ENCODE assay signal across 13 cellular contexts in genomic region chr7:148318838-148319237, GRCh38.
DNase-seq lines count a peak whose midpoint lies in the region; ATAC-seq and TF ChIP-seq lines count a peak whose summit lies in the region.
"Had no signal": no experiment of that assay in that cellular context is flagged by ENCODE, and none has a peak within 500 bp of the region (broad histone marks: within the 10 kb centered on the region; RNA-seq: fewer than 3 reads in every experiment).

No MANE protein-coding gene starts in this region.

- intact Hi-C loops in left lung (cut with DNase I), result no loop called here

- H3K79me2 ChIP-seq in hepatocyte, result no peaks in the 10 kb centered on the region

- peak overlapping the region; percentile 2 for H3K4me2 ChIP-seq in hepatocyte
- H3K4me2 ChIP-seq: KMS-11 had no signal

- DNase-seq in hepatocyte (ENCODE audit: low spot score) (peak; percentile 24), superior temporal gyrus (ENCODE audit: extremely low spot score) (peak; percentile 4), left lung (no peak)
- DNase-seq: CD8-positive, alpha-beta T cell; COR-L47; GF-D8; H7 had no signal

- H3K9me2 ChIP-seq in hepatocyte (replicated peaks; ENCODE audit: insufficient read depth), result no peaks in the 10 kb centered on the region

- no peak overlapping the region for H3K4me3 ChIP-seq in HEK293 (ENCODE audit: low read depth, low read length)
- no peak overlapping the region for H3K4me3 ChIP-seq in HUES64 (ENCODE audit: low read length)
- H3K4me3 ChIP-seq in hepatocyte, result no peak overlapping the region
- no peak overlapping the region for H3K4me3 ChIP-seq in left lung
- H3K4me3 ChIP-seq: GM23338 had no signal

- H4K20me1 ChIP-seq in hepatocyte (ENCODE audit: insufficient read depth, poor library complexity, severe bottlenecking), result no peaks in the 10 kb centered on the region

- peaks cover 5% of the 10 kb centered on the region; the same call in 1 of the 2 replicates for H3K4me1 ChIP-seq in HEK293 (ENCODE audit: control insufficient read depth, insufficient read depth, low read length)
- H3K4me1 ChIP-seq in HUES64 (ENCODE audit: insufficient read depth, low read length), result peaks cover 28% of the 10 kb centered on the region
- no peaks in the 10 kb centered on the region for H3K4me1 ChIP-seq in hepatocyte (ENCODE audit: insufficient read depth)
- H3K4me1 ChIP-seq in left lung, result no peaks in the 10 kb centered on the region

- ATAC-seq in HG02759 (IDR thresholded peaks at IDR 0.05; ENCODE audit: unreplicated experiment), result no peak
- no peak for ATAC-seq in GM19351 (IDR thresholded peaks at IDR 0.05; ENCODE audit: unreplicated experiment)
- no peak for ATAC-seq in left lung
- ATAC-seq: CD8-positive, alpha-beta T cell; GM23338 had no signal

- TF ChIP-seq CTCF in HEK293 (tag by site-specific recombination; IDR thresholded peaks at IDR 0.05) (no peak), hepatocyte (IDR thresholded peaks at IDR 0.05; ENCODE audit: poor library complexity) (no peak), left lung (IDR thresholded peaks at IDR 0.05) (no peak)

- CTCF ChIA-PET in HEK293 (lab: Yijun Ruan, JAX), result interaction anchor here (1.6 kb wide), 1 partner anchor 57 kb away, joined by 3 read pairs; no protein-coding TSS in a partner anchor

- H3K9me3 ChIP-seq in HEK293 (ENCODE audit: control insufficient read depth, insufficient read depth, low read depth, low read length) (no peaks in the 10 kb centered on the region), HUES64 (ENCODE audit: insufficient read depth, low read depth, low read length) (no peaks in the 10 kb centered on the region), hepatocyte (ENCODE audit: low read depth) (no peaks in the 10 kb centered on the region), left lung (no peaks in the 10 kb centered on the region)

- POLR2A ChIA-PET in HEK293 (lab: Yijun Ruan, JAX), result no interaction called here

- no peak overlapping the region for H2AFZ ChIP-seq in hepatocyte

- H3K27me3 ChIP-seq in HUES64 (ENCODE audit: insufficient read depth, low read length) (no peaks in the 10 kb centered on the region), hepatocyte (no peaks in the 10 kb centered on the region), left lung (no peaks in the 10 kb centered on the region)

- no peak overlapping the region for H3K27ac ChIP-seq in HEK293 (ENCODE audit: extremely low read depth, low read depth, low read length)
- H3K27ac ChIP-seq in HUES64 (ENCODE audit: low read depth, low read length), result peak overlapping the region; percentile 53; the same call in 1 of the 2 replicates
- peak overlapping the region; percentile 43 for H3K27ac ChIP-seq in hepatocyte
- no peak overlapping the region for H3K27ac ChIP-seq in left lung
- H3K27ac ChIP-seq: KMS-11 had no signal

- H3K36me3 ChIP-seq in HEK293 (ENCODE audit: control insufficient read depth in 2 of 2, insufficient read depth in 1 of 2, low read length in 2 of 2) (no peaks in the 10 kb centered on the region), HUES64 (ENCODE audit: insufficient read depth, low read length) (no peaks in the 10 kb centered on the region), hepatocyte (replicated peaks; ENCODE audit: insufficient read depth, low read depth) (no peaks in the 10 kb centered on the region), left lung (no peaks in the 10 kb centered on the region)

- 63% methylated on average over 1 of the region's 2 CpGs for WGBS in HUES64
- WGBS in hepatocyte (ENCODE audit: low lambda C conversion rate, missing lambda C conversion rate), result 31% methylated on average over 2 of the region's 2 CpGs

- no peak overlapping the region for H3K9ac ChIP-seq in HUES64 (ENCODE audit: low read depth, low read length)
- H3K9ac ChIP-seq: KMS-11 had no signal

TF ChIP-seq in HEK293, 187 proteins besides CTCF, POLR2A, EP300 and RAD21:
- TF ChIP-seq FEZF1 (tag by site-specific recombination; IDR thresholded peaks at IDR 0.05) (peak; percentile 70), ZNF529 (tag by site-specific recombination; IDR thresholded peaks at IDR 0.05; ENCODE audit: insufficient replicate concordance) (no peak), ZNF843 (tag by site-specific recombination; IDR thresholded peaks at IDR 0.05) (peak; percentile 42; the same call in 1 of the 2 replicates), TCF7L2 (IDR thresholded peaks at IDR 0.05; ENCODE audit: borderline replicate concordance, low read depth, low read length) (peak; percentile 97), GLIS1 (tag by site-specific recombination; IDR thresholded peaks at IDR 0.05) (no peak)

Comparison
In these comparisons a context has a peak if more than half of its experiments do, and no peak if none do; other contexts are left out.
1. H3K27ac ChIP-seq: peak in HUES64 (single experiment) and hepatocyte (single experiment); none in HEK293 (single experiment) and left lung (0 of 2).
2. DNase-seq: peak in hepatocyte (single experiment) and superior temporal gyrus (single experiment); none in left lung (0 of 2).